In genomic region chr13:43379738-43380137, GRCh38 we compare ENCODE assay signal across 7 cellular contexts.
"Had no signal": no experiment of that assay in that cellular context is flagged by ENCODE, and none has a peak within 500 bp of the region (broad histone marks: within the 10 kb centered on the region; RNA-seq: fewer than 3 reads in every experiment).

No MANE protein-coding gene starts in this region.

- FAIRE-seq: HepG2, HTR-8/SVneo, K562 had no signal

- H3K4me3 ChIP-seq: K562 had no signal

- DNase-seq: IMR-90, KBM-7 had no signal

- H3K27ac ChIP-seq: HL-60 had no signal

- H3K27ac Mint-ChIP-seq: IgD-negative memory B cell had no signal

- H3K4me1 Mint-ChIP-seq: IgD-negative memory B cell had no signal

- H3K4me3 Mint-ChIP-seq: IgD-negative memory B cell had no signal

- ATAC-seq: HepG2, K562 had no signal
